ENCODE assay signal across 16 cellular contexts in the genomic region with DNA sequence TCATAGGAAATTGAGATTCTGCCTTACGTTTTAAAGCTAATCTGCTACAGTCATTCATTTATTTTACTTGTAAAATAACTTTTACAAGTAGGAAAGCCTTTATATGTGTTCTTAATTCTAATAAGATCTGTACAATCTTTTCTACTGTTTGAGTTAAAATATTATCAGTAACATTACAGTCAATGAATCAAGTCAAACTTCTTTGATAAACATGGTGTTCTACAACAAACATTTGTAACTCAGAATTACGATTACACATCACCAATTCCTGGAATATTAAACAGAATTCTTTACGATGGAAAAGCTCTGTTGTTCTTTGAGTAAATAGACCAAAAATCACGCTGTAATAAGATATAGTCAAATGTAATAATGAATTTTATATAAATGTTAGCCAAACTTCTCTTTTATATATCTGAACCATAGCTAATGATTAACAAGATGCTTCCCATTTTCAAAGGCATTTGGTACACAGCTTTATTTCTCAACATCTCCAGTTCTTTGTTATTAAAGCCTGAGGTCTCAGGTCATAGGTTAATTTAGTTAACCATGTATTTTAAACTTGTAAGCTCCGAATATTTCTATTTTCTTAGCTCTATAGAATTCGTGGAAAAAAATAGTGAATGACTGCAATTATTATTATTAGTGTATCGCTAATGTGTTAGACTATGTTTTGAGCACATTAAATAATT.
DNase-seq lines count a peak whose midpoint lies in the region; ATAC-seq, FAIRE-seq and TF ChIP-seq lines count a peak whose summit lies in the region.
"Had no signal": no experiment of that assay in that cellular context is flagged by ENCODE, and none has a peak within 500 bp of the region (broad histone marks: within the 10 kb centered on the region; RNA-seq: fewer than 3 reads in every experiment).

No MANE protein-coding gene starts in this region.

- peak; percentile 6 for FAIRE-seq in G401.6 (lab: Jason Lieb, UNC)
- FAIRE-seq: H1, HTR-8/SVneo had no signal

- BruUV-seq in mammary epithelial cell (replicated peaks; lab: Mats Ljungman, UMichigan): no TSS peak

- H3K9me2 ChIP-seq in MM.1S (replicated peaks; ENCODE audit: insufficient read depth, low read length): no peaks in the 10 kb centered on the region

- CTCF ChIA-PET in mammary epithelial cell (lab: Charles Lee; ENCODE audit: low non-redundant PET): no interaction called here

- H3K4me3 ChIP-seq in LNCaP clone FGC (ENCODE audit: low read depth, low read length) (no peak overlapping the region), MM.1S (ENCODE audit: low read length) (no peak overlapping the region), mammary epithelial cell (replicated peaks in 1 of 3; ENCODE audit: insufficient read depth in 1 of 3, low read depth in 2 of 3, low read length in 3 of 3) (no peak overlapping the region)
- H3K4me3 ChIP-seq: BLaER1, HAP-1 had no signal

- H3K27me3 ChIP-seq in MM.1S (replicated peaks; ENCODE audit: insufficient read depth, low read length) (no peaks in the 10 kb centered on the region), mammary epithelial cell (ENCODE audit: insufficient read depth, low read length) (no peaks in the 10 kb centered on the region)
- H3K27me3 ChIP-seq: BLaER1 had no signal

- DNase-seq in LNCaP clone FGC (ENCODE audit: low read depth) (peak; percentile 85), left lobe of liver (ENCODE audit: low spot score) (no peak), MM.1S (no peak), AG20443 (ENCODE audit: low spot score) (no peak), mammary epithelial cell (no peak)
- DNase-seq: AML-193; Caco-2; CD8-positive, alpha-beta memory T cell; DND-41; GF-D8 had no signal

- H3K9ac ChIP-seq in MM.1S (ENCODE audit: low read length) (no peak overlapping the region), mammary epithelial cell (ENCODE audit: insufficient read depth, low read length) (no peak overlapping the region)
- H3K9ac ChIP-seq: BLaER1 had no signal

- H3K4me1 ChIP-seq in MM.1S (ENCODE audit: low read length) (no peaks in the 10 kb centered on the region), mammary epithelial cell (ENCODE audit: insufficient read depth, low read length) (no peaks in the 10 kb centered on the region)
- H3K4me1 ChIP-seq: BLaER1, Caco-2, HAP-1 had no signal

- H2AFZ ChIP-seq in MM.1S (ENCODE audit: low read length) (no peak overlapping the region), mammary epithelial cell (ENCODE audit: low read depth, low read length) (no peak overlapping the region)

- H4K20me1 ChIP-seq in MM.1S (ENCODE audit: insufficient read depth, low read length): no peaks in the 10 kb centered on the region
- H4K20me1 ChIP-seq in mammary epithelial cell (ENCODE audit: insufficient read depth, low read length): no peaks in the 10 kb centered on the region
- H4K20me1 ChIP-seq: BLaER1 had no signal

- in situ Hi-C loops in mammary epithelial cell (cut with MboI; ENCODE audit: low sequenced_read_pairs in 2 of 2): no loop called here

- H3K36me3 ChIP-seq in MM.1S (replicated peaks; ENCODE audit: insufficient read depth, low read length) (no peaks in the 10 kb centered on the region), mammary epithelial cell (ENCODE audit: insufficient read depth, low read length) (no peaks in the 10 kb centered on the region)
- H3K36me3 ChIP-seq: BLaER1, HAP-1 had no signal

- no peak for TF ChIP-seq CTCF in LNCaP clone FGC (IDR thresholded peaks at IDR 0.05; ENCODE audit: control insufficient read depth, extremely low read depth, insufficient read depth)
- TF ChIP-seq CTCF in MM.1S (IDR thresholded peaks at IDR 0.05; ENCODE audit: low read length): no peak
- no peak for TF ChIP-seq CTCF in mammary epithelial cell (conservative IDR thresholded peaks at IDR 0.05 in 1 of 2, IDR thresholded peaks at IDR 0.05 in 1 of 2; ENCODE audit: extremely low read depth in 1 of 2, insufficient read depth in 1 of 2, low read depth in 1 of 2, low read length in 2 of 2)

- no peaks in the 10 kb centered on the region for H3F3A ChIP-seq in MM.1S (ENCODE audit: insufficient read depth, low read length)

- intact Hi-C loops in mammary epithelial cell (cut with micrococcal nuclease): no loop called here

- 73% methylated on average over 7 of the region's 7 CpGs for WGBS in mammary epithelial cell (ENCODE audit: low coverage, missing lambda C conversion rate)

- H3K4me2 ChIP-seq in MM.1S (ENCODE audit: low read depth, low read length): no peak overlapping the region
- no peak overlapping the region for H3K4me2 ChIP-seq in mammary epithelial cell (ENCODE audit: insufficient read depth, low read depth, low read length)
- H3K4me2 ChIP-seq: BLaER1 had no signal

- dilution Hi-C loops in mammary epithelial cell (cut with HindIII; ENCODE audit: low sequenced_read_pairs): no loop called here

- ATAC-seq in left lobe of liver (peak; percentile 72), HG03139 (IDR thresholded peaks at IDR 0.05; ENCODE audit: unreplicated experiment) (no peak)

- H3K79me2 ChIP-seq in MM.1S (ENCODE audit: low read length): no peaks in the 10 kb centered on the region
- H3K79me2 ChIP-seq in mammary epithelial cell (ENCODE audit: insufficient read depth, low read length): no peaks in the 10 kb centered on the region

- H3K27ac ChIP-seq in MM.1S (ENCODE audit: low read length): no peak overlapping the region
- H3K27ac ChIP-seq in mammary epithelial cell (ENCODE audit: insufficient read depth, low read depth, low read length): no peak overlapping the region
- H3K27ac ChIP-seq: BLaER1 had no signal

- H3K9me3 ChIP-seq in MM.1S (replicated peaks; ENCODE audit: insufficient read depth, low read length) (no peaks in the 10 kb centered on the region; the same call in 1 of the 2 replicates), mammary epithelial cell (replicated peaks; ENCODE audit: insufficient read depth, low read length) (no peaks in the 10 kb centered on the region)
- H3K9me3 ChIP-seq: Caco-2, HAP-1 had no signal
